Comparison of ENCODE assay signal across 8 cellular contexts in genomic region chr5:137660349-137660817, GRCh38.
A peak's percentile ranks its signal among the peaks of the same experiment; 100 is the strongest.
DNase-seq lines count a peak whose midpoint lies in the region; ATAC-seq and TF ChIP-seq lines count a peak whose summit lies in the region.

No MANE protein-coding gene starts in this region.

- TF ChIP-seq POLR2A in lower leg skin (IDR thresholded peaks at IDR 0.05) = no peak

- peaks cover 3% of the 10 kb centered on the region for H3K4me1 Mint-ChIP-seq in activated CD4-positive, alpha-beta T cell treated with anti-CD3 and anti-CD28 coated beads, Interleukin-2, amount 10 ng/mL, durations not matched to agents 24 days and 14 days

- H3K27ac Mint-ChIP-seq in activated CD4-positive, alpha-beta T cell treated with anti-CD3 and anti-CD28 coated beads, Interleukin-2, amount 10 ng/mL, durations not matched to agents 24 days and 14 days = no peak overlapping the region

- H3K36me3 Mint-ChIP-seq in activated CD4-positive, alpha-beta T cell treated with anti-CD3 and anti-CD28 coated beads, Interleukin-2, amount 10 ng/mL, durations not matched to agents 24 days and 14 days (ENCODE audit: low read depth) = no peaks in the 10 kb centered on the region

- intact Hi-C loops in activated CD4-positive, alpha-beta T cell treated with anti-CD3 and anti-CD28 coated beads, Interleukin-2, amount 10 ng/mL, durations not matched to agents 24 days and 14 days (cut with micrococcal nuclease) = loop anchor here (1.0 to 2.0 kb wide), 3 partner anchors 31 to 83 kb away; no protein-coding TSS in a partner anchor
- intact Hi-C loops in lower leg skin (cut with DNase I; ENCODE audit: low total_unique reads) = loop anchor here (2.0 kb wide), 1 partner anchor 82 kb away; no protein-coding TSS in a partner anchor

- peak overlapping the region in 1 of 2 donors; percentile 20 for H3K27ac ChIP-seq in coronary artery

- H3K9me3 Mint-ChIP-seq in activated CD4-positive, alpha-beta T cell treated with anti-CD3 and anti-CD28 coated beads, Interleukin-2, amount 10 ng/mL, durations not matched to agents 24 days and 14 days = no peaks in the 10 kb centered on the region

- no peaks in the 10 kb centered on the region for H3K27me3 Mint-ChIP-seq in activated CD4-positive, alpha-beta T cell treated with anti-CD3 and anti-CD28 coated beads, Interleukin-2, amount 10 ng/mL, durations not matched to agents 24 days and 14 days

- H3K4me3 ChIP-seq in coronary artery (no peak overlapping the region), lower leg skin (ENCODE audit: low read depth, poor library complexity, severe bottlenecking) (no peak overlapping the region)

- 15 to 16% methylated on average over 6 of the region's 6 CpGs for WGBS in lower leg skin, 2 donors

- ATAC-seq in GM19025 (IDR thresholded peaks at IDR 0.05; ENCODE audit: low read depth, unreplicated experiment) (peak; percentile 69), HG03280 (IDR thresholded peaks at IDR 0.05; ENCODE audit: unreplicated experiment) (peak; percentile 88)

- no peak overlapping the region for H3K4me3 Mint-ChIP-seq in activated CD4-positive, alpha-beta T cell treated with anti-CD3 and anti-CD28 coated beads, Interleukin-2, amount 10 ng/mL, durations not matched to agents 24 days and 14 days

- TF ChIP-seq CTCF in coronary artery (IDR thresholded peaks at IDR 0.05) (peak; percentile 63), lower leg skin (IDR thresholded peaks at IDR 0.05) (no peak)

- peak; percentile 85 for DNase-seq in Ammon's horn (ENCODE audit: low spot score)
- peak; percentile 52 for DNase-seq in NCI-H345 treated with DMSO at 0.1 percent for 48 hours (lab: John Stamatoyannopoulos, UW; ENCODE audit: unreplicated experiment)
- DNase-seq in activated CD4-positive, alpha-beta T cell treated with anti-CD3 and anti-CD28 coated beads, Interleukin-2, amount 10 ng/mL, durations not matched to agents 24 days and 14 days = peak; percentile 91
- DNase-seq in coronary artery (ENCODE audit: low spot score) = peak; percentile 79
- DNase-seq in lower leg skin (ENCODE audit: low spot score in 2 of 2) = peak; percentile 64 to 91
- peak; percentile 52 for DNase-seq in stimulated activated CD8-positive, alpha-beta memory T cell treated with anti-CD3 and anti-CD28 coated beads, Interleukin-12 subunit alpha, Interleukin-12 subunit beta, amount 100 ng/mL, for 1 hour (ENCODE audit: low read depth)
